8 cellular contexts compared by ENCODE assay signal in the genomic region with DNA sequence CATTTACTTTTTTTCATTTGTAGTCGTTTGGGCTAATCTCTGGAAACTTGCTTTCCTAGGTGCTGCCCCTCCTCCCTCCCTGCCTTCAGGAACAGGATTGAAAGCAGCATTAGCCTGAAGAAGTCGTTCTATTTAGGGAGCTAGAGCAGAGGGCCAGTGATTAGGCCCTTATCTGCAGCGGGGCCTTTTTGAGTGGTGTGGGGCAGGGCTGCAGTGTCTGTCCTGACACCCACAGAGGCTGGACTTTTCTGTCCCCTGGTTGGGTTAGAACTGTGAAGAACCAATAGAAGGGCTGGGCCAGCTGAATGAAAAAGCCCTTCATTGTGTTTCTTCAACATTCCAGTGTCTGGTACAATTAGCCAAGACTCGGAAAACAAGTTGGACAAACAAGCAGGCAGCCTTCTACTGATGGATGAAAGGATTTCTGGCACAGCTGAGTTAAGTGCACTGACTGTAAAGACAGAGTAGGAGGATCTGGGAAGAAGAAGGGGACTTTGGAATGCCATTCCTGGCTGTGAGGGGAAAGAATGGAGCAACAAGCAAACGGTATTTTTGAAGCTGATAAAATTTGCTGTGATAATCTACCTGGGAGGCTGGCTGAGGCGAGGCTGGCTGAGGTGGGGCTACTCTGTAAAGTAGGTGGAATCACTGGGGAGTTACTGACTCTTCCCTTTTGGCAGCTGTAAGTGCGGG. TPM values are rescaled to one million over a fixed set of nuclear protein-coding genes. Genes with fewer than 3 reads are reported as not detected.
DNase-seq lines count a peak whose midpoint lies in the region; ATAC-seq, FAIRE-seq and TF ChIP-seq lines count a peak whose summit lies in the region.

No MANE protein-coding gene starts in this region.

- CTCF ChIA-PET in OCI-LY7 (lab: Charles Lee; ENCODE audit: unreplicated experiment), result interaction anchor here (1.0 to 2.7 kb wide), 4 partner anchors 8 to 23 kb away, joined by 6 to 18 read pairs (median 10); partner anchors contain the start of gene MACF1

- no peak for TF ChIP-seq CTCF in AG10803 (conservative IDR thresholded peaks at IDR 0.05; ENCODE audit: low read length)
- no peak for TF ChIP-seq CTCF in OCI-LY7 (conservative IDR thresholded peaks at IDR 0.05; ENCODE audit: low read length)

- peaks cover 33 to 52% (median 38%) of the 10 kb centered on the region in 3 donors for H3K4me1 Mint-ChIP-seq in naive B cell

- H3K4me3 ChIP-seq in AG10803 (ENCODE audit: low read length) (no peak overlapping the region), OCI-LY7 (ENCODE audit: low read depth, low read length, poor library complexity, severe bottlenecking) (peak overlapping the region; percentile 75)
- H3K4me3 ChIP-seq in effector memory CD4-positive, alpha-beta T cell (ENCODE audit: insufficient read depth, low read depth, low read length, poor library complexity, severe bottlenecking), result no peak overlapping the region

- peak overlapping the region; percentile 15 to 95 (median 81) for H3K27ac Mint-ChIP-seq in naive B cell

- H3K79me2 ChIP-seq in OCI-LY7 (ENCODE audit: insufficient read depth, low read depth, low read length), result peaks cover 35% of the 10 kb centered on the region

- peaks cover 52% of the 10 kb centered on the region for H3K4me1 ChIP-seq in OCI-LY7 (ENCODE audit: insufficient read depth, low read length, poor library complexity, severe bottlenecking)
- H3K4me1 ChIP-seq in effector memory CD4-positive, alpha-beta T cell (ENCODE audit: control insufficient read depth, insufficient read depth, low read length, poor library complexity, severe bottlenecking), result peaks cover 30% of the 10 kb centered on the region

- no peaks in the 10 kb centered on the region for H3K27me3 ChIP-seq in effector memory CD4-positive, alpha-beta T cell (replicated peaks; ENCODE audit: control insufficient read depth, insufficient read depth, low read length, poor library complexity, severe bottlenecking)

- DNase-seq in AG10803 (ENCODE audit: low read depth) (peak; percentile 31), OCI-LY7 (ENCODE audit: low spot score) (no peak), naive B cell (no peak), KBM-7 (no peak), NCI-H2196 treated with DMSO at 0.1 percent for 48 hours (lab: John Stamatoyannopoulos, UW; ENCODE audit: unreplicated experiment) (no peak), RCC 7860 (ENCODE audit: low spot score) (no peak)
- no peak for DNase-seq in effector memory CD4-positive, alpha-beta T cell
- no peak for DNase-seq in activated effector memory CD4-positive, alpha-beta T cell treated with Interleukin-2 at 50 U/mL for 16 hours

- no TSS peak for BruUV-seq in OCI-LY7 (replicated peaks; lab: Mats Ljungman, UMichigan)

- H3K9me2 ChIP-seq in OCI-LY7 (ENCODE audit: insufficient read depth, low read length), result no peaks in the 10 kb centered on the region

- ATAC-seq in naive B cell (ENCODE audit: low read depth in 2 of 2), result no peak

- FAIRE-seq in RCC 7860 (lab: Jason Lieb, UNC), result no peak

- H3K36me3 Mint-ChIP-seq in naive B cell, result peaks cover 0 to 6% of the 10 kb centered on the region in 2 donors

- H4K20me1 ChIP-seq in OCI-LY7 (ENCODE audit: insufficient read depth, low read length), result no peaks in the 10 kb centered on the region

- peak overlapping the region; percentile 72 for H3K4me2 ChIP-seq in OCI-LY7 (ENCODE audit: low read length)

- H3K4me3 Mint-ChIP-seq in naive B cell, result peak overlapping the region; percentile 3 to 97 (median 86)

- in situ Hi-C loops in KBM-7 (cut with MboI; ENCODE audit: low pct_unique_long_range_greater_than_20kb, low sequenced_read_pairs), result no loop called here

- POLR2A ChIA-PET in OCI-LY7 (lab: Charles Lee), result interaction anchor here (0.7 to 4.6 kb wide), 14 partner anchors 8 to 340 kb away, joined by 3 to 90 read pairs (median 6); partner anchors contain the start of gene MACF1

- peak overlapping the region; percentile 88 for H3K27ac ChIP-seq in OCI-LY7 (ENCODE audit: low read depth, low read length, poor library complexity, severe bottlenecking)
- H3K27ac ChIP-seq in effector memory CD4-positive, alpha-beta T cell (ENCODE audit: insufficient read depth, low read length, poor library complexity, severe bottlenecking), result peak overlapping the region; percentile 74

- H2AFZ ChIP-seq in OCI-LY7 (ENCODE audit: low read length), result peak overlapping the region; percentile 41; the same call in 1 of the 2 replicates

- no peaks in the 10 kb centered on the region; the same call in 1 of the 2 replicates for H3K9me3 ChIP-seq in OCI-LY7 (ENCODE audit: low read length)
- no peaks in the 10 kb centered on the region for H3K9me3 ChIP-seq in effector memory CD4-positive, alpha-beta T cell (ENCODE audit: control insufficient read depth, low read length)

- H3K9me3 Mint-ChIP-seq in naive B cell, result no peaks in the 10 kb centered on the region

- H3K36me3 ChIP-seq in OCI-LY7 (ENCODE audit: insufficient read depth, low read length), result peaks cover 12% of the 10 kb centered on the region
- H3K36me3 ChIP-seq in effector memory CD4-positive, alpha-beta T cell (ENCODE audit: control insufficient read depth, insufficient read depth, low read length), result no peaks in the 10 kb centered on the region

- no peaks in the 10 kb centered on the region for H3K27me3 Mint-ChIP-seq in naive B cell

- intact Hi-C loops in OCI-LY7 (cut with micrococcal nuclease; ENCODE audit: unreplicated experiment), result no loop called here

RNA-seq across cellular contexts. Expression of gene MACF1, which starts 9.7 kb away (rescaled TPM):
- total RNA-seq in OCI-LY7 (2014; rRNA removed; shearing (Covaris generic)), result 211 and 235 TPM in 2 replicates
- total RNA-seq in OCI-LY7 (2022), result 220 and 236 TPM in 2 replicates
- polyA plus RNA-seq in naive B cell (ENCODE audit: low read depth in 6 of 6), result 10 to 100 TPM in 5 of 6 donors, 1 to 10 TPM in 1; 9.1 to 96.3 (median 29.5) TPM
